11 cellular contexts compared by ENCODE assay signal in genomic region chr7:2517678-2518077, GRCh38. TPM values are rescaled to one million over a fixed set of nuclear protein-coding genes. Genes with fewer than 3 reads are reported as not detected.
DNase-seq lines count a peak whose midpoint lies in the region; ATAC-seq and TF ChIP-seq lines count a peak whose summit lies in the region.
"Had no signal": no experiment of that assay in that cellular context is flagged by ENCODE, and none has a peak within 500 bp of the region (broad histone marks: within the 10 kb centered on the region; RNA-seq: fewer than 3 reads in every experiment).

No MANE protein-coding gene starts in this region.

- CTCF ChIA-PET in Calu3 (lab: Charles Lee) (no interaction called here), IMR-90 (lab: Yijun Ruan, JAX) (interaction anchor here (0.6 to 1.3 kb wide), 2 partner anchors 31 to 49 kb away, joined by 3 read pairs; no protein-coding TSS in a partner anchor), mammary epithelial cell (lab: Charles Lee; ENCODE audit: low non-redundant PET) (interaction anchor here (0.6 kb wide), 1 partner anchor 188 kb away, joined by 3 read pairs; no protein-coding TSS in a partner anchor)

- peak overlapping the region; percentile 83 for H2AK9ac ChIP-seq in IMR-90 (replicated peaks; ENCODE audit: low read depth, low read length, poor library complexity)

- POLR2A ChIA-PET in IMR-90 (lab: Charles Lee; ENCODE audit: unreplicated experiment) = no interaction called here

- peak overlapping the region; percentile 92 for H2BK120ac ChIP-seq in IMR-90 (ENCODE audit: low read depth, low read length)

- H3K4me3 Mint-ChIP-seq in Calu3 (ENCODE audit: low read depth, unreplicated experiment) (peak overlapping the region; percentile 54), neural crest cell (peak overlapping the region; percentile 79)

- no peaks in the 10 kb centered on the region for H3K9me3 Mint-ChIP-seq in Calu3 (ENCODE audit: low read depth, unreplicated experiment)
- no peaks in the 10 kb centered on the region for H3K9me3 Mint-ChIP-seq in neural crest cell

- H3K4me3 ChIP-seq in IMR-90 (ENCODE audit: insufficient read depth, low read depth, low read length) = no peak overlapping the region
- no peak overlapping the region for H3K4me3 ChIP-seq in mammary epithelial cell (replicated peaks in 1 of 3; ENCODE audit: insufficient read depth in 1 of 3, low read depth in 2 of 3, low read length in 3 of 3)
- no peak overlapping the region for H3K4me3 ChIP-seq in prostate gland
- H3K4me3 ChIP-seq: MG63 had no signal

- no peaks in the 10 kb centered on the region for H3K36me3 ChIP-seq in IMR-90 (ENCODE audit: control insufficient read depth, insufficient read depth, low read length)
- H3K36me3 ChIP-seq in mammary epithelial cell (ENCODE audit: insufficient read depth, low read length) = no peaks in the 10 kb centered on the region
- H3K36me3 ChIP-seq in prostate gland = no peaks in the 10 kb centered on the region
- H3K36me3 ChIP-seq: MG63 had no signal

- H2BK5ac ChIP-seq in IMR-90 (ENCODE audit: low read depth, low read length, poor library complexity, severe bottlenecking) = peak overlapping the region; percentile 66

- H3K4ac ChIP-seq in IMR-90 (ENCODE audit: low read depth, low read length) = peak overlapping the region; percentile 92

- peak overlapping the region; percentile 31 for H3K23ac ChIP-seq in IMR-90 (ENCODE audit: low read depth, low read length)

- TF ChIP-seq CTCF in Calu3 (IDR thresholded peaks at IDR 0.05; ENCODE audit: unreplicated experiment) = no peak
- TF ChIP-seq CTCF in IMR-90 (conservative IDR thresholded peaks at IDR 0.05; ENCODE audit: low read depth, low read length) = no peak
- no peak for TF ChIP-seq CTCF in mammary epithelial cell (conservative IDR thresholded peaks at IDR 0.05 in 1 of 2, IDR thresholded peaks at IDR 0.05 in 1 of 2; ENCODE audit: extremely low read depth in 1 of 2, insufficient read depth in 1 of 2, low read depth in 1 of 2, low read length in 2 of 2)
- TF ChIP-seq CTCF in neural crest cell (conservative IDR thresholded peaks at IDR 0.05) = no peak
- TF ChIP-seq CTCF in prostate gland (IDR thresholded peaks at IDR 0.05) = no peak

- 0 out of 2 replicates have a peak, but pooled peaks cover 1% of the 10 kb centered on the region for H3K27me3 ChIP-seq in IMR-90 (ENCODE audit: control insufficient read depth, insufficient read depth, low read length)
- H3K27me3 ChIP-seq in mammary epithelial cell (ENCODE audit: insufficient read depth, low read length) = no peaks in the 10 kb centered on the region
- no peaks in the 10 kb centered on the region for H3K27me3 ChIP-seq in prostate gland (replicated peaks; ENCODE audit: insufficient read depth)
- H3K27me3 ChIP-seq: MG63 had no signal

- WGBS in IMR-90 (ENCODE audit: extremely low coverage in 2 of 2, insufficient read length in 1 of 2), 2 experiments = 38% methylated on average over 8 of the region's 9 CpGs; no CpG with 5 or more reads in 1 of the 2 experiments
- WGBS in mammary epithelial cell (ENCODE audit: low coverage, missing lambda C conversion rate) = 25% methylated on average over 8 of the region's 9 CpGs
- 77% methylated on average over 9 of the region's 9 CpGs for WGBS in prostate gland

- no peak overlapping the region for H3K27ac Mint-ChIP-seq in Calu3 (ENCODE audit: unreplicated experiment)
- H3K27ac Mint-ChIP-seq in neural crest cell (ENCODE audit: unreplicated experiment) = no peak overlapping the region

- ATAC-seq in IMR-90 (ENCODE audit: low read depth) (no peak), GM19023 (IDR thresholded peaks at IDR 0.05; ENCODE audit: unreplicated experiment) (no peak), GM21528 (IDR thresholded peaks at IDR 0.05; ENCODE audit: low FRiP score, unreplicated experiment) (no peak)

- H4K20me1 ChIP-seq in IMR-90 (ENCODE audit: insufficient read depth, low read length) (0 out of 2 replicates have a peak, but pooled peaks cover 9% of the 10 kb centered on the region), mammary epithelial cell (ENCODE audit: insufficient read depth, low read length) (no peaks in the 10 kb centered on the region)

- no TSS peak for BruUV-seq in Calu3 (replicated peaks; lab: Mats Ljungman, UMichigan)
- BruUV-seq in IMR-90 (replicated peaks; lab: Mats Ljungman, UMichigan) = no TSS peak
- no TSS peak for BruUV-seq in mammary epithelial cell (replicated peaks; lab: Mats Ljungman, UMichigan)

- H2BK20ac ChIP-seq in IMR-90 (ENCODE audit: low read depth, low read length) = peak overlapping the region; percentile 79

- intact Hi-C loops in Calu3 (cut with micrococcal nuclease; ENCODE audit: unreplicated experiment) = no loop called here
- intact Hi-C loops in IMR-90 (cut with micrococcal nuclease) = loop anchor here (2.0 kb wide), 1 partner anchor 19 kb away; no protein-coding TSS in a partner anchor
- intact Hi-C loops in mammary epithelial cell (cut with micrococcal nuclease) = loop anchor here (1.0 kb wide), 1 partner anchor 9 kb away; no protein-coding TSS in a partner anchor
- intact Hi-C loops in prostate gland (cut with DNase I) = no loop called here

- peak overlapping the region; percentile 77 for H4K91ac ChIP-seq in IMR-90 (ENCODE audit: insufficient read depth, low read depth, low read length)

- peaks cover 16% of the 10 kb centered on the region for H3K9me1 ChIP-seq in IMR-90 (ENCODE audit: insufficient read depth, low read length)

- H3K27ac ChIP-seq in IMR-90 (ENCODE audit: insufficient read depth, low read length) (peak overlapping the region; percentile 51; the same call in 1 of the 2 replicates), mammary epithelial cell (ENCODE audit: insufficient read depth, low read depth, low read length) (no peak overlapping the region), prostate gland (no peak overlapping the region)

- H4K8ac ChIP-seq in IMR-90 (ENCODE audit: low read depth in 2 of 2, low read length in 2 of 2) = peak overlapping the region; percentile 35 to 59; a peak in 3 of 4 replicates

- H3K18ac ChIP-seq in IMR-90 (ENCODE audit: low read depth, low read length) = peak overlapping the region; percentile 38

- H3K56ac ChIP-seq in IMR-90 (ENCODE audit: extremely low read depth, insufficient read depth, low read length) = no peak overlapping the region

- no peak overlapping the region for H3K4me2 ChIP-seq in IMR-90 (ENCODE audit: low read depth, low read length)
- H3K4me2 ChIP-seq in mammary epithelial cell (ENCODE audit: insufficient read depth, low read depth, low read length) = peak overlapping the region; percentile 62

- H3K27me3 Mint-ChIP-seq in Calu3 (ENCODE audit: unreplicated experiment) (no peaks in the 10 kb centered on the region), neural crest cell (ENCODE audit: low read depth) (peaks cover 6% of the 10 kb centered on the region)

- H3K79me1 ChIP-seq in IMR-90 (ENCODE audit: low read depth in 1 of 2, low read length in 2 of 2) = peaks cover 0 to 8% of the 10 kb centered on the region in 2 experiments; a peak in 2 of 4 replicates

- no peak overlapping the region for H3K9ac ChIP-seq in IMR-90 (ENCODE audit: low read depth, low read length)
- H3K9ac ChIP-seq in mammary epithelial cell (ENCODE audit: insufficient read depth, low read length) = no peak overlapping the region

- no peak for DNase-seq in Calu3
- DNase-seq in IMR-90 = peak; percentile 61
- DNase-seq in mammary epithelial cell = no peak
- no peak for DNase-seq in neural crest cell (ENCODE audit: low read depth, low spot score)
- no peak for DNase-seq in prostate gland (ENCODE audit: low spot score)
- no peak for DNase-seq in inferior parietal cortex (ENCODE audit: extremely low spot score)

- peaks cover 39% of the 10 kb centered on the region for H3K4me1 Mint-ChIP-seq in Calu3 (ENCODE audit: low read depth, unreplicated experiment)
- H3K4me1 Mint-ChIP-seq in neural crest cell = peaks cover 42% of the 10 kb centered on the region

- TF ChIP-seq RAD21 in IMR-90 (IDR thresholded peaks at IDR 0.05; ENCODE audit: low read length) = no peak

- TF ChIP-seq POLR2A in IMR-90 (IDR thresholded peaks at IDR 0.05; ENCODE audit: low read depth, low read length) (no peak), prostate gland (IDR thresholded peaks at IDR 0.05) (no peak)

- H3K9me3 ChIP-seq in IMR-90 (ENCODE audit: control insufficient read depth, insufficient read depth, low read length) = no peaks in the 10 kb centered on the region
- no peaks in the 10 kb centered on the region for H3K9me3 ChIP-seq in mammary epithelial cell (replicated peaks; ENCODE audit: insufficient read depth, low read length)
- no peaks in the 10 kb centered on the region for H3K9me3 ChIP-seq in prostate gland
- H3K9me3 ChIP-seq: MG63 had no signal

- peaks cover 25% of the 10 kb centered on the region for H3K79me2 ChIP-seq in mammary epithelial cell (ENCODE audit: insufficient read depth, low read length)

- H3K4me1 ChIP-seq in IMR-90 (ENCODE audit: control insufficient read depth, insufficient read depth, low read length) (peaks cover 27% of the 10 kb centered on the region), mammary epithelial cell (ENCODE audit: insufficient read depth, low read length) (peaks cover 46% of the 10 kb centered on the region), prostate gland (replicated peaks) (peaks cover 11% of the 10 kb centered on the region)

- H2AFZ ChIP-seq in IMR-90 (replicated peaks; ENCODE audit: low read length, poor library complexity) (peak overlapping the region; percentile 80), mammary epithelial cell (ENCODE audit: low read depth, low read length) (no peak overlapping the region)

- H2AK5ac ChIP-seq in IMR-90 (ENCODE audit: low read depth, low read length) = peak overlapping the region; percentile 92

- peak overlapping the region; percentile 95 for H2BK15ac ChIP-seq in IMR-90 (ENCODE audit: low read depth, low read length)

- dilution Hi-C loops in IMR-90 (cut with HindIII; ENCODE audit: low sequenced_read_pairs, unreplicated experiment) = no loop called here
- dilution Hi-C loops in mammary epithelial cell (cut with HindIII; ENCODE audit: low sequenced_read_pairs) = loop anchor here (5.0 kb wide), 2 partner anchors 35 to 105 kb away; no protein-coding TSS in a partner anchor

- no peak overlapping the region for H4K5ac ChIP-seq in IMR-90 (ENCODE audit: low read depth, low read length)

- H3K14ac ChIP-seq in IMR-90 (replicated peaks; ENCODE audit: low read depth, low read length) = peak overlapping the region; percentile 72

- in situ Hi-C loops in IMR-90 (cut with MboI; ENCODE audit: low sequenced_read_pairs) = no loop called here
- in situ Hi-C loops in mammary epithelial cell (cut with MboI; ENCODE audit: low sequenced_read_pairs in 2 of 2) = no loop called here

- H3K36me3 Mint-ChIP-seq in Calu3 (ENCODE audit: insufficient read depth, unreplicated experiment) (peaks cover 52% of the 10 kb centered on the region), neural crest cell (ENCODE audit: low read depth) (no peaks in the 10 kb centered on the region)

RNA-seq across cellular contexts. Expression of gene LFNG, which starts 1.9 kb away (rescaled TPM):
- total RNA-seq in Calu3 (2022) = 46.8 and 59.1 TPM in 2 replicates
- total RNA-seq in IMR-90 (2012; rRNA removed) = 1.4 and 1.8 TPM in 2 replicates
- polyA plus RNA-seq in IMR-90 (2012; rRNA removed) = 5.1 and 5.3 TPM in 2 replicates
- polyA plus RNA-seq in IMR-90 (2012; cell fraction: cytosol; rRNA removed) = 3.8 and 5.3 TPM in 2 replicates
- polyA plus RNA-seq in IMR-90 (2012; cell fraction: nucleus; rRNA removed; ENCODE audit: low replicate concordance) = 11.2 and 22.5 TPM in 2 replicates
- 100 to 1,000 TPM in 1 of 2 donors, 10 to 100 TPM in 1; 29.7 to 105 TPM for total RNA-seq in mammary epithelial cell
- polyA plus RNA-seq in mammary epithelial cell = 35.5 TPM
- 15.9 TPM for polyA minus RNA-seq in mammary epithelial cell
- total RNA-seq in neural crest cell = 39.0 and 44.9 TPM in 2 replicates
- total RNA-seq in prostate gland = 10 to 100 TPM; 45.6 to 51.7 TPM

RNA-seq across cellular contexts. Expression of gene BRAT1, which starts 37.6 kb away (rescaled TPM):
- total RNA-seq in Calu3 (2022) (56.2 and 59.6 TPM in 2 replicates), IMR-90 (2012; rRNA removed) (5.8 and 6.8 TPM in 2 replicates), mammary epithelial cell (10 to 100 TPM; 20.5 to 25.3 TPM), neural crest cell (47.3 and 52.7 TPM in 2 replicates), prostate gland (100 to 1,000 TPM in 1 of 2 donors, 10 to 100 TPM in 1; 83.9 to 113 TPM)
- polyA plus RNA-seq in IMR-90 (2012; rRNA removed) (21.9 and 27.5 TPM in 2 replicates), mammary epithelial cell (15.3 TPM)
- polyA plus RNA-seq in IMR-90 (2012; cell fraction: cytosol; rRNA removed) = 19.5 and 22.3 TPM in 2 replicates
- 62.8 and 177 TPM in 2 replicates for polyA plus RNA-seq in IMR-90 (2012; cell fraction: nucleus; rRNA removed; ENCODE audit: low replicate concordance)
- polyA minus RNA-seq in mammary epithelial cell = 20.8 TPM

RNA-seq across cellular contexts. Expression of gene IQCE, which starts 41.1 kb away (rescaled TPM):
- total RNA-seq in Calu3 (2022) = 94.8 and 96.4 TPM in 2 replicates
- 5.0 and 6.7 TPM in 2 replicates for total RNA-seq in IMR-90 (2012; rRNA removed)
- 6.3 and 8.1 TPM in 2 replicates for polyA plus RNA-seq in IMR-90 (2012; rRNA removed)
- polyA plus RNA-seq in IMR-90 (2012; cell fraction: cytosol; rRNA removed) = 3.9 and 16.6 TPM in 2 replicates
- 15.9 and 17.4 TPM in 2 replicates for polyA plus RNA-seq in IMR-90 (2012; cell fraction: nucleus; rRNA removed; ENCODE audit: low replicate concordance)
- 10 to 100 TPM; 13.3 to 15.1 TPM for total RNA-seq in mammary epithelial cell
- polyA plus RNA-seq in mammary epithelial cell = 5.4 TPM
- 6.2 TPM for polyA minus RNA-seq in mammary epithelial cell
- total RNA-seq in neural crest cell = 18.4 and 22.4 TPM in 2 replicates
- total RNA-seq in prostate gland = 10 to 100 TPM; 20.2 to 41.9 TPM

RNA-seq across cellular contexts. Expression of gene GRIFIN, which starts 41.5 kb away (rescaled TPM):
- not detected in 2 replicates for total RNA-seq in Calu3 (2022)
- not detected in 2 replicates for total RNA-seq in IMR-90 (2012; rRNA removed)
- not detected in 2 replicates for polyA plus RNA-seq in IMR-90 (2012; rRNA removed)
- polyA plus RNA-seq in IMR-90 (2012; cell fraction: cytosol; rRNA removed) = not detected in 2 replicates
- polyA plus RNA-seq in IMR-90 (2012; cell fraction: nucleus; rRNA removed; ENCODE audit: low replicate concordance) = not detected in 2 replicates
- total RNA-seq in mammary epithelial cell = not detected
- polyA plus RNA-seq in mammary epithelial cell = not detected
- not detected for polyA minus RNA-seq in mammary epithelial cell
- not detected in 2 replicates for total RNA-seq in neural crest cell
- not detected for total RNA-seq in prostate gland
- total RNA-seq: cerebellum, H4 had no signal

Comparison
In these comparisons a context has a peak if more than half of its experiments do, and no peak if none do; other contexts are left out.
1. RNA of gene LFNG, which starts 1.9 kb away (total RNA-seq): 29.7 to 105 TPM in mammary epithelial cell, 46.8 to 59.1 TPM in Calu3, 45.6 to 51.7 TPM in prostate gland and 39.0 to 44.9 TPM in neural crest cell; 1.4 to 1.8 TPM in IMR-90; every median in the first group is over 10 times any median in the second.
2. intact Hi-C loops: an anchor here in IMR-90 (2.0 kb wide) and mammary epithelial cell (1.0 kb wide); none called in Calu3 and prostate gland.